ENCODE assay signal across 23 cellular contexts in genomic region chr16:23369416-23369815, GRCh38.
"Had no signal": no experiment of that assay in that cellular context is flagged by ENCODE, and none has a peak within 500 bp of the region (broad histone marks: within the 10 kb centered on the region; RNA-seq: fewer than 3 reads in every experiment).

No MANE protein-coding gene starts in this region.

- H3K36me3 Mint-ChIP-seq: memory B cell; natural killer cell; stimulated activated naive B cell treated with anti-CD40 and anti-IgM and Interleukin-4, amounts not matched to agents 10 μg/mL and 1 μg/mL and 100 μg/mL, for 72 hours had no signal

- ATAC-seq: gastrocnemius medialis, left ventricle myocardium superior, lower lobe of right lung, natural killer cell, right lobe of liver had no signal

- DNase-seq: effector CD8-positive, alpha-beta T cell; endodermal cell; foreskin fibroblast; gastrocnemius medialis; head of caudate nucleus; left ventricle myocardium superior; lower lobe of right lung; natural killer cell; right lobe of liver; small intestine; stimulated activated CD4-positive, alpha-beta T cell treated with anti-CD3 and anti-CD28 coated beads, Interleukin-15, amount 100 ng/mL, for 24 hours; stimulated activated CD4-positive, alpha-beta T cell treated with anti-CD3 and anti-CD28 coated beads, Interleukin-2, amount 100 ng/mL, for 48 hours; stimulated activated naive B cell treated with anti-CD40 and anti-IgM and Interleukin-4, amounts not matched to agents 10 μg/mL and 1 μg/mL and 100 μg/mL, for 72 hours; upper lobe of left lung had no signal

- H3K4me3 ChIP-seq: gastrocnemius medialis, lower lobe of right lung, right lobe of liver, thoracic aorta, tibial nerve, upper lobe of left lung had no signal

- H2AFZ ChIP-seq: parathyroid adenoma had no signal

- H3K36me3 ChIP-seq: gastrocnemius medialis, lower lobe of right lung, neutrophil, right lobe of liver, thoracic aorta, tibial nerve, upper lobe of left lung had no signal

- H3K27me3 ChIP-seq: gastrocnemius medialis, neutrophil, right lobe of liver, tibial nerve, upper lobe of left lung had no signal

- H3K4me3 Mint-ChIP-seq: dendritic cell treated with granulocyte-macrophage colony-stimulating factor and Interleukin-4, amounts not matched to agents 40 ng/mL and 50 ng/mL, for 4 days; endodermal cell; memory B cell; natural killer cell; stimulated activated naive B cell treated with anti-CD40 and anti-IgM and Interleukin-4, amounts not matched to agents 10 μg/mL and 1 μg/mL and 100 μg/mL, for 72 hours; stimulated activated naive CD8-positive, alpha-beta T cell treated with anti-CD3 and anti-CD28 coated beads, Interleukin-15, Interleukin-2, amounts not matched to agents 100 ng/mL and 50 ng/mL, for 24 hours had no signal

- H3K27ac ChIP-seq: epithelial cell of prostate, gastrocnemius medialis, lower lobe of right lung, neutrophil, parathyroid adenoma, right lobe of liver, thoracic aorta, tibial nerve, upper lobe of left lung had no signal

- H3K4me1 Mint-ChIP-seq: natural killer cell had no signal

- H3K27me3 Mint-ChIP-seq: stimulated activated naive CD8-positive, alpha-beta T cell treated with anti-CD3 and anti-CD28 coated beads, Interleukin-15, Interleukin-2, amounts not matched to agents 100 ng/mL and 50 ng/mL, for 24 hours had no signal

- H3K79me2 ChIP-seq: parathyroid adenoma had no signal

- H3K27ac Mint-ChIP-seq: dendritic cell treated with granulocyte-macrophage colony-stimulating factor and Interleukin-4, amounts not matched to agents 40 ng/mL and 50 ng/mL, for 4 days; endodermal cell; memory B cell; natural killer cell; progenitor cell of endocrine pancreas; stimulated activated naive B cell treated with anti-CD40 and anti-IgM and Interleukin-4, amounts not matched to agents 10 μg/mL and 1 μg/mL and 100 μg/mL, for 72 hours; stimulated activated naive CD8-positive, alpha-beta T cell treated with anti-CD3 and anti-CD28 coated beads, Interleukin-15, Interleukin-2, amounts not matched to agents 100 ng/mL and 50 ng/mL, for 24 hours had no signal

- H3K9me3 Mint-ChIP-seq: dendritic cell treated with granulocyte-macrophage colony-stimulating factor and Interleukin-4, amounts not matched to agents 40 ng/mL and 50 ng/mL, for 4 days; endodermal cell; memory B cell; natural killer cell; stimulated activated naive B cell treated with anti-CD40 and anti-IgM and Interleukin-4, amounts not matched to agents 10 μg/mL and 1 μg/mL and 100 μg/mL, for 72 hours; stimulated activated naive CD8-positive, alpha-beta T cell treated with anti-CD3 and anti-CD28 coated beads, Interleukin-15, Interleukin-2, amounts not matched to agents 100 ng/mL and 50 ng/mL, for 24 hours had no signal

- H3K9me3 ChIP-seq: gastrocnemius medialis, lower lobe of right lung, neutrophil, right lobe of liver, thoracic aorta, tibial nerve, upper lobe of left lung had no signal

- H3K9ac ChIP-seq: parathyroid adenoma had no signal

- H3K4me1 ChIP-seq: lower lobe of right lung, parathyroid adenoma, right lobe of liver, tibial nerve had no signal
